In genomic region chr11:128052912-128053641, GRCh38 we compare ENCODE assay signal across 10 cellular contexts.
DNase-seq lines count a peak whose midpoint lies in the region; ATAC-seq lines count a peak whose summit lies in the region.
"Had no signal": no experiment of that assay in that cellular context is flagged by ENCODE, and none has a peak within 500 bp of the region (broad histone marks: within the 10 kb centered on the region; RNA-seq: fewer than 3 reads in every experiment).

No MANE protein-coding gene starts in this region.

- peaks cover 75% of the 10 kb centered on the region for H3K4me1 Mint-ChIP-seq in stimulated activated naive CD8-positive, alpha-beta T cell treated with anti-CD3 and anti-CD28 coated beads, Interleukin-15, Interleukin-2, amounts not matched to agents 100 ng/mL and 50 ng/mL, for 24 hours (ENCODE audit: low read depth)
- H3K4me1 Mint-ChIP-seq in effector memory CD8-positive, alpha-beta T cell (ENCODE audit: low read depth in 2 of 2) = peaks cover 52 to 60% of the 10 kb centered on the region in 2 donors

- DNase-seq in stimulated activated naive CD8-positive, alpha-beta T cell treated with anti-CD3 and anti-CD28 coated beads, Interleukin-15, Interleukin-2, amounts not matched to agents 100 U/mL and 50 U/mL, for 24 hours = no peak
- DNase-seq in NOMO-1 (lab: John Stamatoyannopoulos, UW; ENCODE audit: unreplicated experiment in 2 of 2) (peak; percentile 32 to 79), Kasumi-1 (lab: John Stamatoyannopoulos, UW) (no peak), C1 segment of cervical spinal cord (lab: John Stamatoyannopoulos, UW) (no peak), D341Med (ENCODE audit: low spot score) (no peak)
- no peak for DNase-seq in effector memory CD8-positive, alpha-beta T cell
- no peak for DNase-seq in stimulated activated CD4-positive, alpha-beta T cell treated with anti-CD3 and anti-CD28 coated beads, Interleukin-2, amount 100 ng/mL, for 24 hours
- DNase-seq: Right ventricle myocardium superior, uterus had no signal

- H3K27ac Mint-ChIP-seq in stimulated activated naive CD8-positive, alpha-beta T cell treated with anti-CD3 and anti-CD28 coated beads, Interleukin-15, Interleukin-2, amounts not matched to agents 100 ng/mL and 50 ng/mL, for 24 hours = peak overlapping the region; percentile 92
- H3K27ac Mint-ChIP-seq in effector memory CD8-positive, alpha-beta T cell = peak overlapping the region; percentile 86 to 94

- H3K4me3 Mint-ChIP-seq in stimulated activated naive CD8-positive, alpha-beta T cell treated with anti-CD3 and anti-CD28 coated beads, Interleukin-15, Interleukin-2, amounts not matched to agents 100 ng/mL and 50 ng/mL, for 24 hours = peak overlapping the region; percentile 68
- peak overlapping the region; percentile 71 to 85 for H3K4me3 Mint-ChIP-seq in effector memory CD8-positive, alpha-beta T cell

- no peak for ATAC-seq in stimulated activated naive CD8-positive, alpha-beta T cell treated with anti-CD3 and anti-CD28 coated beads, Interleukin-15, Interleukin-2, amounts not matched to agents 100 U/mL and 50 U/mL, for 24 hours
- peak; percentile 77 for ATAC-seq in effector memory CD8-positive, alpha-beta T cell (replicated peaks)

- H3K27me3 Mint-ChIP-seq in stimulated activated naive CD8-positive, alpha-beta T cell treated with anti-CD3 and anti-CD28 coated beads, Interleukin-15, Interleukin-2, amounts not matched to agents 100 ng/mL and 50 ng/mL, for 24 hours = no peaks in the 10 kb centered on the region
- no peaks in the 10 kb centered on the region for H3K27me3 Mint-ChIP-seq in effector memory CD8-positive, alpha-beta T cell

- H3K9me3 Mint-ChIP-seq in stimulated activated naive CD8-positive, alpha-beta T cell treated with anti-CD3 and anti-CD28 coated beads, Interleukin-15, Interleukin-2, amounts not matched to agents 100 ng/mL and 50 ng/mL, for 24 hours = no peaks in the 10 kb centered on the region
- H3K9me3 Mint-ChIP-seq in effector memory CD8-positive, alpha-beta T cell = no peaks in the 10 kb centered on the region

- peaks cover 4% of the 10 kb centered on the region for H3K36me3 Mint-ChIP-seq in stimulated activated naive CD8-positive, alpha-beta T cell treated with anti-CD3 and anti-CD28 coated beads, Interleukin-15, Interleukin-2, amounts not matched to agents 100 ng/mL and 50 ng/mL, for 24 hours (ENCODE audit: low read depth)
- peaks cover 2% of the 10 kb centered on the region for H3K36me3 Mint-ChIP-seq in effector memory CD8-positive, alpha-beta T cell (ENCODE audit: insufficient read depth)

Comparison
In these comparisons a context has a peak if more than half of its experiments do, and no peak if none do; other contexts are left out.
1. DNase-seq: peak in NOMO-1 (2 of 2); none in stimulated activated naive CD8-positive, alpha-beta T cell treated with anti-CD3 and anti-CD28 coated beads, Interleukin-15, Interleukin-2, amounts not matched to agents 100 U/mL and 50 U/mL, for 24 hours (single experiment), effector memory CD8-positive, alpha-beta T cell (0 of 3), Kasumi-1 (0 of 2), C1 segment of cervical spinal cord (0 of 14), stimulated activated CD4-positive, alpha-beta T cell treated with anti-CD3 and anti-CD28 coated beads, Interleukin-2, amount 100 ng/mL, for 24 hours (0 of 2) and D341Med (single experiment).